8 cellular contexts compared by ENCODE assay signal in the genomic region with DNA sequence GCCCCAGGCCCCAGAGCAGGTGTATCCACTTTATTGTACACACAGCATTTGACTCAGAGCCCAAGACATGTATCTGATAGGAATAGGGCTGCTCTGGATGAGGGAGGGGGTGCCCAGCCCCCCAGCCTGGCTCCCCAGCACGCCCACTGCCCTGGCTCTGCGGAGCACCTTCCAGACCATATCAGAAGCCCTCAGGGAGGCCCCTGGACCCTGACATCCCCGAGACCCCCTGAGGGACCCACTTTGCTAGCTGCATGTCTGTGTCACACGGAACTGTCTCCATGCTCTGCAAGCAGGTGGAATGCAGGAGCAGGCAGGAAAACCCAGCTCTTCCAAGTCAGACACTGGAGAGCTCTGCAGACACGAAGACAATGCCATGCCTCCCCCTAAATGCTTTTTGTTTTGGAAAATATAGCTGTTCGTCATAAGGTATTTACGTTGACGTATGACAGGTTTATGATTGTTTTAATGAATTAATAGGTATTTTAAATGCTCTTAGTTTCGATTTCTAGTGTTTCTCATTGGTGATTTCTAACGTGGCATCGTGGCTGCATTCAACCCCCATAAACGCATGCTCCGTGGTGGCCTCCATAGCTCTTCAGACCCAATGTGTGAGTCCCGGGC.
DNase-seq lines count a peak whose midpoint lies in the region; ATAC-seq and TF ChIP-seq lines count a peak whose summit lies in the region.

No MANE protein-coding gene starts in this region.

- H3K79me2 ChIP-seq in DOHH2 (ENCODE audit: control insufficient read depth, low read length) (no peaks in the 10 kb centered on the region), OCI-LY3 (ENCODE audit: low read length) (no peaks in the 10 kb centered on the region), parathyroid adenoma (no peaks in the 10 kb centered on the region)

- intact Hi-C loops in mucosa of descending colon (cut with DNase I, micrococcal nuclease) = no loop called here

- peak overlapping the region; percentile 92 for H3K4me3 ChIP-seq in DOHH2 (ENCODE audit: low read length)
- peak overlapping the region; percentile 86; the same call in 1 of the 2 replicates for H3K4me3 ChIP-seq in OCI-LY3 (ENCODE audit: low read length)
- H3K4me3 ChIP-seq in epithelial cell of proximal tubule (ENCODE audit: low read depth, low read length) = peak overlapping the region; percentile 37
- no peak overlapping the region for H3K4me3 ChIP-seq in parathyroid adenoma (ENCODE audit: low read depth, low read length)
- H3K4me3 ChIP-seq in mucosa of descending colon = no peak overlapping the region

- DNase-seq in epithelial cell of proximal tubule (ENCODE audit: low read depth) (no peak), mucosa of descending colon (no peak)
- no peak for DNase-seq in activated CD4-positive, alpha-beta T cell treated with anti-CD3 and anti-CD28 coated beads for 1 hour
- no peak for DNase-seq in stimulated activated CD4-positive, alpha-beta T cell treated with anti-CD3 and anti-CD28 coated beads, Interleukin-1b, Interleukin-23, amount 100 ng/mL, for 48 hours

- H3K9ac ChIP-seq in OCI-LY3 (ENCODE audit: low read length) (peak overlapping the region; percentile 93; the same call in 1 of the 2 replicates), parathyroid adenoma (no peak overlapping the region)

- H3K27ac ChIP-seq in DOHH2 (ENCODE audit: low read depth, low read length) (peak overlapping the region; percentile 97), OCI-LY3 (ENCODE audit: low read length) (peak overlapping the region; percentile 89), parathyroid adenoma (peak overlapping the region; percentile 91)

- no peaks in the 10 kb centered on the region for H3K27me3 ChIP-seq in DOHH2 (ENCODE audit: control insufficient read depth, low read length)
- H3K27me3 ChIP-seq in OCI-LY3 (ENCODE audit: low read depth, low read length) = no peaks in the 10 kb centered on the region
- no peaks in the 10 kb centered on the region for H3K27me3 ChIP-seq in parathyroid adenoma (ENCODE audit: control insufficient read depth, insufficient read depth, low read length)

- no peaks in the 10 kb centered on the region for H3K9me2 ChIP-seq in DOHH2 (replicated peaks; ENCODE audit: control insufficient read depth, low read length)

- H3K36me3 ChIP-seq in DOHH2 (ENCODE audit: control insufficient read depth, low read length) (peaks cover 9% of the 10 kb centered on the region), OCI-LY3 (replicated peaks; ENCODE audit: low read depth, low read length) (no peaks in the 10 kb centered on the region), parathyroid adenoma (ENCODE audit: control insufficient read depth, insufficient read depth, low read length) (no peaks in the 10 kb centered on the region), mucosa of descending colon (ENCODE audit: low read depth) (no peaks in the 10 kb centered on the region)

- H4K20me1 ChIP-seq in DOHH2 (ENCODE audit: control insufficient read depth, insufficient read depth, low read depth, low read length) = no peaks in the 10 kb centered on the region
- H4K20me1 ChIP-seq in OCI-LY3 (ENCODE audit: insufficient read depth, low read length) = no peaks in the 10 kb centered on the region

- H3K9me3 ChIP-seq in DOHH2 (ENCODE audit: control insufficient read depth, insufficient read depth, low read length) = peaks cover 7% of the 10 kb centered on the region; the same call in 1 of the 2 replicates
- no peaks in the 10 kb centered on the region for H3K9me3 ChIP-seq in OCI-LY3 (ENCODE audit: insufficient read depth, low read length)
- H3K9me3 ChIP-seq in parathyroid adenoma (ENCODE audit: control insufficient read depth, low read length) = no peaks in the 10 kb centered on the region
- no peaks in the 10 kb centered on the region for H3K9me3 ChIP-seq in mucosa of descending colon

- H3K4me1 ChIP-seq in DOHH2 (ENCODE audit: control insufficient read depth, low read length) = peaks cover 51% of the 10 kb centered on the region
- peaks cover 46% of the 10 kb centered on the region for H3K4me1 ChIP-seq in OCI-LY3 (ENCODE audit: low read length)
- H3K4me1 ChIP-seq in parathyroid adenoma = no peaks in the 10 kb centered on the region
- no peaks in the 10 kb centered on the region for H3K4me1 ChIP-seq in mucosa of descending colon (ENCODE audit: low read depth)

- H3K4me2 ChIP-seq in DOHH2 (ENCODE audit: low read length) = peak overlapping the region; percentile 96
- H3K4me2 ChIP-seq in OCI-LY3 (ENCODE audit: low read length) = peak overlapping the region; percentile 95
- no peak overlapping the region for H3K4me2 ChIP-seq in parathyroid adenoma (ENCODE audit: low read length)

- H2AFZ ChIP-seq in OCI-LY3 (ENCODE audit: low read depth, low read length) (0 out of 2 replicates have a peak overlapping the region, but pooled peaks have one; percentile 35), parathyroid adenoma (no peak overlapping the region)

- ATAC-seq in mucosa of descending colon = no peak
- ATAC-seq in GM21717 (IDR thresholded peaks at IDR 0.05; ENCODE audit: unreplicated experiment) = no peak

- peaks cover 3% of the 10 kb centered on the region for H3F3A ChIP-seq in DOHH2 (ENCODE audit: control insufficient read depth, insufficient read depth)

- TF ChIP-seq CTCF in DOHH2 (IDR thresholded peaks at IDR 0.05; ENCODE audit: low read depth, low read length, poor library complexity, severe bottlenecking) (no peak), OCI-LY3 (IDR thresholded peaks at IDR 0.05; ENCODE audit: low read depth, low read length) (no peak), epithelial cell of proximal tubule (conservative IDR thresholded peaks at IDR 0.05; ENCODE audit: low read depth, low read length) (no peak), parathyroid adenoma (IDR thresholded peaks at IDR 0.05) (no peak), mucosa of descending colon (IDR thresholded peaks at IDR 0.05) (no peak)

Comparison
In these comparisons a context has a peak if more than half of its experiments do, and no peak if none do; other contexts are left out.
1. H3K4me3 ChIP-seq: peak in DOHH2 (single experiment), OCI-LY3 (single experiment) and epithelial cell of proximal tubule (single experiment); none in parathyroid adenoma (single experiment) and mucosa of descending colon (single experiment).
2. Peak in every context shown above with its lines, with median percentiles within 50 percentile points of each other: H3K27ac ChIP-seq.